Comparison of ENCODE assay signal across 26 cellular contexts in genomic region chr18:11811009-11811408, GRCh38.
"Had no signal": no experiment of that assay in that cellular context is flagged by ENCODE, and none has a peak within 500 bp of the region (broad histone marks: within the 10 kb centered on the region; RNA-seq: fewer than 3 reads in every experiment).

No MANE protein-coding gene starts in this region.

- H3K36me3 ChIP-seq: colonic mucosa, esophagus muscularis mucosa, gastroesophageal sphincter, heart left ventricle, prostate gland, right atrium auricular region, suprapubic skin, thyroid gland, vagina had no signal

- H3K4me1 Mint-ChIP-seq: naive thymus-derived CD8-positive, alpha-beta T cell; stimulated activated naive CD8-positive, alpha-beta T cell treated with anti-CD3 and anti-CD28 coated beads, Interleukin-15, amount 100 ng/mL, for 72 hours had no signal

- FAIRE-seq: endothelial cell of umbilical vein, kidney had no signal

- H3K4me1 ChIP-seq: colonic mucosa, gastroesophageal sphincter, prostate gland, right atrium auricular region, suprapubic skin, thyroid gland, vagina had no signal

- H3K4me2 ChIP-seq: hepatocyte, smooth muscle cell had no signal

- H3K79me2 ChIP-seq: hepatocyte had no signal

- ATAC-seq: foreskin keratinocyte; gastroesophageal sphincter; left lobe of liver; naive thymus-derived CD8-positive, alpha-beta T cell; sciatic nerve; stimulated activated naive CD8-positive, alpha-beta T cell treated with anti-CD3 and anti-CD28 coated beads, Interleukin-15, amount 100 ng/mL, for 72 hours had no signal

- H3K4me3 ChIP-seq: colonic mucosa, esophagus muscularis mucosa, gastroesophageal sphincter, heart left ventricle, hepatocyte, prostate gland, right atrium auricular region, smooth muscle cell, suprapubic skin, thyroid gland, vagina had no signal

- H3K9me3 Mint-ChIP-seq: dendritic cell treated with granulocyte-macrophage colony-stimulating factor and Interleukin-4, amounts not matched to agents 40 ng/mL and 50 ng/mL, for 4 days; naive thymus-derived CD8-positive, alpha-beta T cell; stimulated activated naive CD8-positive, alpha-beta T cell treated with anti-CD3 and anti-CD28 coated beads, Interleukin-15, amount 100 ng/mL, for 72 hours had no signal

- H3K27me3 ChIP-seq: colonic mucosa, esophagus muscularis mucosa, foreskin keratinocyte, gastroesophageal sphincter, heart left ventricle, hepatocyte, right atrium auricular region, suprapubic skin, thyroid gland, vagina had no signal

- H3K27me3 Mint-ChIP-seq: stimulated activated naive CD8-positive, alpha-beta T cell treated with anti-CD3 and anti-CD28 coated beads, Interleukin-15, amount 100 ng/mL, for 72 hours had no signal

- H2AFZ ChIP-seq: hepatocyte had no signal

- H3K27ac ChIP-seq: colonic mucosa, esophagus muscularis mucosa, foreskin keratinocyte, gastroesophageal sphincter, heart left ventricle, hepatocyte, prostate gland, right atrium auricular region, suprapubic skin, thyroid gland, vagina had no signal

- H3K36me3 Mint-ChIP-seq: naive thymus-derived CD8-positive, alpha-beta T cell had no signal

- H3K4me3 Mint-ChIP-seq: dendritic cell treated with granulocyte-macrophage colony-stimulating factor and Interleukin-4, amounts not matched to agents 40 ng/mL and 50 ng/mL, for 4 days; naive thymus-derived CD8-positive, alpha-beta T cell; stimulated activated naive CD8-positive, alpha-beta T cell treated with anti-CD3 and anti-CD28 coated beads, Interleukin-15, amount 100 ng/mL, for 72 hours had no signal

- DNase-seq: colonic mucosa; effector CD8-positive, alpha-beta T cell; foreskin keratinocyte; heart left ventricle; kidney; naive thymus-derived CD8-positive, alpha-beta T cell; stimulated activated CD4-positive, alpha-beta T cell treated with anti-CD3 and anti-CD28 coated beads, Interleukin-12 subunit alpha, Interleukin-12 subunit beta, amount 100 ng/mL, for 4 hours; stimulated activated CD4-positive, alpha-beta T cell treated with anti-CD3 and anti-CD28 coated beads, Interleukin-1b, Interleukin-23, amount 100 ng/mL, for 48 hours; stimulated activated CD4-positive, alpha-beta T cell treated with anti-CD3 and anti-CD28 coated beads, Interleukin-4, amount 100 ng/mL, for 1 hour; stimulated activated CD8-positive, alpha-beta memory T cell treated with anti-CD3 and anti-CD28 coated beads, Interleukin-4, amount 100 ng/mL, for 48 hours; stimulated activated naive CD4-positive, alpha-beta T cell; stimulated activated naive CD8-positive, alpha-beta T cell treated with anti-CD3 and anti-CD28 coated beads, Interleukin-15, amount 100 ng/mL, for 72 hours; thyroid gland; trophoblast cell had no signal

- H3K9me3 ChIP-seq: colonic mucosa, esophagus muscularis mucosa, gastroesophageal sphincter, heart left ventricle, prostate gland, right atrium auricular region, suprapubic skin, thyroid gland, vagina had no signal

- H3K27ac Mint-ChIP-seq: dendritic cell treated with granulocyte-macrophage colony-stimulating factor and Interleukin-4, amounts not matched to agents 40 ng/mL and 50 ng/mL, for 4 days; naive thymus-derived CD8-positive, alpha-beta T cell had no signal
